Comparison of ENCODE assay signal across 34 cellular contexts in the genomic region with DNA sequence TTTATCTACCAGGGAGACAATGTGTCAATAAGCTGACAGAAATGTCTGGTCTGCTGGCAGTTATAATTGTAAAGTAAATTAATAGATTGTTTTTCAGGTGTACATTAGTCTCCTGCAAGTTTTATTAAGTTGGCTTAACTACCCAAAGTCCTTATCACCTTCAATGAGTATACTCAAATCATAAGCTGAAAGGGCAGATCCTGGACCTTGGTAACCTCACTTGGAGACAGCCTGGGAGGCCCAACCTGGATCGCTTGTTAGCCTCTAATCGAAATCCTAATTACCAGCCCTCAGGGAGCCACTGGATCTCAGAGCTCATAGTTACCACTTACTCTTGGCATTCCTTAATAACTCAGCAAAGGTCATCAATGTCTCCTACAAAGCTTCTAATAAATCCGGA.
"Had no signal": no experiment of that assay in that cellular context is flagged by ENCODE, and none has a peak within 500 bp of the region (broad histone marks: within the 10 kb centered on the region; RNA-seq: fewer than 3 reads in every experiment).

No MANE protein-coding gene starts in this region.

- H2AFZ ChIP-seq: PC-9 had no signal

- H3K9me3 Mint-ChIP-seq: activated naive CD4-positive, alpha-beta T cell treated with anti-CD3 and anti-CD28 coated beads, Interleukin-2, amount 10 ng/mL, durations not matched to agents 7 days and 5 days had no signal

- H3K36me3 ChIP-seq: WERI-Rb-1 had no signal

- H3K27me3 Mint-ChIP-seq: activated CD4-positive, alpha-beta memory T cell treated with anti-CD3 and anti-CD28 coated beads, Interleukin-2, amount 10 ng/mL, durations not matched to agents 7 days and 5 days; activated CD8-positive, alpha-beta memory T cell treated with anti-CD3 and anti-CD28 coated beads, Interleukin-2, amount 10 ng/mL, durations not matched to agents 7 days and 5 days; activated naive CD4-positive, alpha-beta T cell treated with anti-CD3 and anti-CD28 coated beads, Interleukin-2, amount 10 ng/mL, durations not matched to agents 7 days and 5 days; activated naive CD8-positive, alpha-beta T cell; activated naive CD8-positive, alpha-beta T cell treated with anti-CD3 and anti-CD28 coated beads, Interleukin-2, amount 50 U/mL, for 24 hours; T-cell had no signal

- DNase-seq: activated CD4-positive, alpha-beta memory T cell treated with anti-CD3 and anti-CD28 coated beads, Interleukin-2, amount 10 ng/mL, durations not matched to agents 7 days and 5 days; activated CD4-positive, alpha-beta T cell treated with anti-CD3 and anti-CD28 coated beads for 1 hour; activated CD4-positive, alpha-beta T cell treated with anti-CD3 and anti-CD28 coated beads for 48 hours; activated CD4-positive, CD25-positive, alpha-beta regulatory T cell; activated CD8-positive, alpha-beta memory T cell treated with anti-CD3 and anti-CD28 coated beads for 24 hours; activated CD8-positive, alpha-beta memory T cell treated with anti-CD3 and anti-CD28 coated beads, Interleukin-2, amount 10 ng/mL, durations not matched to agents 7 days and 5 days; activated CD8-positive, alpha-beta memory T cell treated with anti-CD3 and anti-CD28 coated beads, Interleukin-2, amount 50 U/mL, for 48 hours; activated effector memory CD4-positive, alpha-beta T cell treated with Interleukin-2 at 50 U/mL for 16 hours; activated naive CD4-positive, alpha-beta T cell treated with anti-CD3 and anti-CD28 coated beads, Interleukin-2, amount 10 ng/mL, durations not matched to agents 7 days and 5 days; activated naive CD8-positive, alpha-beta T cell treated with anti-CD3 and anti-CD28 coated beads, Interleukin-2, amount 50 U/mL, for 24 hours; activated T-cell treated with anti-CD3 and anti-CD28 coated beads, Interleukin-2, amount 50 U/mL, for 48 hours; anterior cingulate cortex; caudate nucleus; cerebellar nuclear complex; Karpas-422; MG63; NCI-H1048; NCI-H1436 treated with DMSO at 0.1 percent for 48 hours; NCI-H187 treated with DMSO at 0.1 percent for 48 hours; NCI-H2081; NCI-H345; NCI-H524 treated with DMSO at 0.1 percent for 48 hours; PC-9; SIG-M5; T-cell; T-helper 2 cell; T-helper 9 cell; WERI-Rb-1 had no signal

- H3K4me1 Mint-ChIP-seq: activated naive CD4-positive, alpha-beta T cell treated with anti-CD3 and anti-CD28 coated beads, Interleukin-2, amount 10 ng/mL, durations not matched to agents 7 days and 5 days; brain; T-cell had no signal

- H3K27ac Mint-ChIP-seq: activated CD4-positive, alpha-beta memory T cell treated with anti-CD3 and anti-CD28 coated beads, Interleukin-2, amount 10 ng/mL, durations not matched to agents 7 days and 5 days; activated CD8-positive, alpha-beta memory T cell treated with anti-CD3 and anti-CD28 coated beads, Interleukin-2, amount 10 ng/mL, durations not matched to agents 7 days and 5 days; activated naive CD4-positive, alpha-beta T cell treated with anti-CD3 and anti-CD28 coated beads, Interleukin-2, amount 10 ng/mL, durations not matched to agents 7 days and 5 days; activated naive CD8-positive, alpha-beta T cell; activated naive CD8-positive, alpha-beta T cell treated with anti-CD3 and anti-CD28 coated beads, Interleukin-2, amount 50 U/mL, for 24 hours; brain; T-cell had no signal

- ATAC-seq: activated CD8-positive, alpha-beta memory T cell treated with anti-CD3 and anti-CD28 coated beads, Interleukin-2, amount 10 ng/mL, durations not matched to agents 7 days and 5 days; activated naive CD8-positive, alpha-beta T cell treated with anti-CD3 and anti-CD28 coated beads, Interleukin-2, amount 50 U/mL, for 24 hours; K562; Right ventricle myocardium inferior; SK-N-SH treated with all-trans-retinoic acid at 6 μM for 48 hours; T-cell had no signal

- H3K4me3 Mint-ChIP-seq: activated CD4-positive, alpha-beta memory T cell treated with anti-CD3 and anti-CD28 coated beads, Interleukin-2, amount 10 ng/mL, durations not matched to agents 7 days and 5 days; activated CD8-positive, alpha-beta memory T cell treated with anti-CD3 and anti-CD28 coated beads, Interleukin-2, amount 10 ng/mL, durations not matched to agents 7 days and 5 days; activated naive CD4-positive, alpha-beta T cell treated with anti-CD3 and anti-CD28 coated beads, Interleukin-2, amount 10 ng/mL, durations not matched to agents 7 days and 5 days; activated naive CD8-positive, alpha-beta T cell; activated naive CD8-positive, alpha-beta T cell treated with anti-CD3 and anti-CD28 coated beads, Interleukin-2, amount 50 U/mL, for 24 hours; brain; T-cell had no signal

- H3K4me3 ChIP-seq: K562, MG63, PC-9 had no signal

- H3K9me3 ChIP-seq: MG63 had no signal

- H3K4me2 ChIP-seq: PC-9 had no signal

- H3K27me3 ChIP-seq: MG63 had no signal

- H3K27ac ChIP-seq: PC-9, RWPE1, WERI-Rb-1 had no signal
